1 cellular context compared by ENCODE assay signal in genomic region chr17:29041091-29041490, GRCh38.
TF ChIP-seq lines count a peak whose summit lies in the region.

No MANE protein-coding gene starts in this region.

TF ChIP-seq in WTC11, 78 proteins besides CTCF, POLR2A, EP300 and RAD21:
- TF ChIP-seq AR (CRISPR knock-in tag; IDR thresholded peaks at IDR 0.05) (no peak), GTF2I (CRISPR knock-in tag; conservative IDR thresholded peaks at IDR 0.05) (no peak)
- TF ChIP-seq, protein P1, sequence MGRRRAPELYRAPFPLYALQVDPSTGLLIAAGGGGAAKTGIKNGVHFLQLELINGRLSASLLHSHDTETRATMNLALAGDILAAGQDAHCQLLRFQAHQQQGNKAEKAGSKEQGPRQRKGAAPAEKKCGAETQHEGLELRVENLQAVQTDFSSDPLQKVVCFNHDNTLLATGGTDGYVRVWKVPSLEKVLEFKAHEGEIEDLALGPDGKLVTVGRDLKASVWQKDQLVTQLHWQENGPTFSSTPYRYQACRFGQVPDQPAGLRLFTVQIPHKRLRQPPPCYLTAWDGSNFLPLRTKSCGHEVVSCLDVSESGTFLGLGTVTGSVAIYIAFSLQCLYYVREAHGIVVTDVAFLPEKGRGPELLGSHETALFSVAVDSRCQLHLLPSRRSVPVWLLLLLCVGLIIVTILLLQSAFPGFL (CRISPR knock-in tag; IDR thresholded peaks at IDR 0.05; ENCODE audit: borderline replicate concordance) = no peak
